Comparison of ENCODE assay signal across 26 cellular contexts in genomic region chr1:2906620-2907019, GRCh38.
"Had no signal": no experiment of that assay in that cellular context is flagged by ENCODE, and none has a peak within 500 bp of the region (broad histone marks: within the 10 kb centered on the region; RNA-seq: fewer than 3 reads in every experiment).

No MANE protein-coding gene starts in this region.

- H3K4me3 ChIP-seq: colonic mucosa, coronary artery, dorsolateral prefrontal cortex, esophagus muscularis mucosa, esophagus squamous epithelium, gastrocnemius medialis, gastroesophageal sphincter, heart left ventricle, heart right ventricle had no signal

- H3K27me3 ChIP-seq: colonic mucosa, foreskin keratinocyte had no signal

- H3K4me1 Mint-ChIP-seq: endodermal cell had no signal

- FAIRE-seq: colon, endometrium, endothelial cell of umbilical vein, frontal cortex had no signal

- H3K4me3 Mint-ChIP-seq: dendritic cell treated with granulocyte-macrophage colony-stimulating factor and Interleukin-4, amounts not matched to agents 40 ng/mL and 50 ng/mL, for 4 days; effector memory CD8-positive, alpha-beta T cell; endodermal cell had no signal

- H3K9me3 Mint-ChIP-seq: dendritic cell treated with granulocyte-macrophage colony-stimulating factor and Interleukin-4, amounts not matched to agents 40 ng/mL and 50 ng/mL, for 4 days; effector memory CD8-positive, alpha-beta T cell had no signal

- H3K27ac Mint-ChIP-seq: dendritic cell treated with granulocyte-macrophage colony-stimulating factor and Interleukin-4, amounts not matched to agents 40 ng/mL and 50 ng/mL, for 4 days; effector memory CD8-positive, alpha-beta T cell; endodermal cell had no signal

- H3K27ac ChIP-seq: colonic mucosa, coronary artery, epithelial cell of prostate, esophagus muscularis mucosa, esophagus squamous epithelium, foreskin keratinocyte, gastrocnemius medialis, gastroesophageal sphincter, heart left ventricle, heart right ventricle had no signal

- H3K27me3 Mint-ChIP-seq: dendritic cell treated with granulocyte-macrophage colony-stimulating factor and Interleukin-4, amounts not matched to agents 40 ng/mL and 50 ng/mL, for 4 days had no signal

- H3K36me3 ChIP-seq: colonic mucosa, esophagus muscularis mucosa, esophagus squamous epithelium, gastrocnemius medialis, gastroesophageal sphincter, heart left ventricle, heart right ventricle had no signal

- DNase-seq: colonic mucosa; cortex of kidney; dermis blood vessel endothelial cell; effector CD4-positive, alpha-beta T cell; effector CD8-positive, alpha-beta T cell; effector memory CD4-positive, alpha-beta T cell; effector memory CD8-positive, alpha-beta T cell; endodermal cell; erythroblast; esophagus squamous epithelium; foreskin fibroblast; foreskin keratinocyte; foreskin melanocyte; gastrocnemius medialis had no signal

- H3K4me1 ChIP-seq: colonic mucosa, foreskin keratinocyte, gastrocnemius medialis, heart left ventricle, heart right ventricle had no signal

- H3K9me3 ChIP-seq: colonic mucosa, esophagus muscularis mucosa, esophagus squamous epithelium, gastrocnemius medialis, gastroesophageal sphincter, heart left ventricle, heart right ventricle had no signal
